Comparison of ENCODE assay signal across 2 cellular contexts in genomic region chr17:41540921-41541625, GRCh38.
TF ChIP-seq lines count a peak whose summit lies in the region.

No MANE protein-coding gene starts in this region.

TF ChIP-seq in K562, 482 proteins besides CTCF, POLR2A, EP300 and RAD21 (continues in another document):
- no peak for TF ChIP-seq XRCC4 (IDR thresholded peaks at IDR 0.05; ENCODE audit: extremely low read depth, insufficient read depth, insufficient read length)
- TF ChIP-seq ATF3 (IDR thresholded peaks at IDR 0.05): peak; percentile 36; the same call in 1 of the 2 replicates
- no peak for TF ChIP-seq ATF3 (CRISPR knock-in tag; conservative IDR thresholded peaks at IDR 0.05)
- TF ChIP-seq AFF1 (IDR thresholded peaks at IDR 0.05; ENCODE audit: low read depth in 1 of 2, partially characterized antibody in 2 of 2): no peak
- TF ChIP-seq POLR2H (tag; IDR thresholded peaks at IDR 0.05; ENCODE audit: low read depth): no peak
- peak; percentile 93 to 96 for TF ChIP-seq KDM1A (IDR thresholded peaks at IDR 0.05)
- no peak for TF ChIP-seq ZNF23 (CRISPR knock-in tag; IDR thresholded peaks at IDR 0.05)
- TF ChIP-seq RCOR1 (IDR thresholded peaks at IDR 0.05; ENCODE audit: borderline replicate concordance in 1 of 2, low read depth in 2 of 2, low read length in 2 of 2): peak in 1 of 2 experiments; percentile 22; a peak in 1 of 4 replicates
- peak; percentile 43; the same call in 1 of the 2 replicates for TF ChIP-seq DPF2 (IDR thresholded peaks at IDR 0.05)
- no peak for TF ChIP-seq PCBP1 (IDR thresholded peaks at IDR 0.05; ENCODE audit: low read depth, low read length, poor library complexity, severe bottlenecking)
- peak; percentile 76 for TF ChIP-seq CBFA2T2 (conservative IDR thresholded peaks at IDR 0.05)
- TF ChIP-seq ELK1 (CRISPR knock-in tag; IDR thresholded peaks at IDR 0.05): no peak
- no peak for TF ChIP-seq TCFL5 (CRISPR knock-in tag; conservative IDR thresholded peaks at IDR 0.05)
- no peak for TF ChIP-seq TFE3 (CRISPR knock-in tag; IDR thresholded peaks at IDR 0.05)
- no peak for TF ChIP-seq TARDBP (IDR thresholded peaks at IDR 0.05)
- TF ChIP-seq SMAD1 (IDR thresholded peaks at IDR 0.05; ENCODE audit: low read depth, low read length, partially characterized antibody): no peak
- no peak for TF ChIP-seq ZNF398 (CRISPR knock-in tag; IDR thresholded peaks at IDR 0.05)
- TF ChIP-seq KHSRP (IDR thresholded peaks at IDR 0.05): no peak
- no peak for TF ChIP-seq TOE1 (IDR thresholded peaks at IDR 0.05; ENCODE audit: borderline replicate concordance)
- no peak for TF ChIP-seq TOE1 (CRISPR knock-in tag; IDR thresholded peaks at IDR 0.05; ENCODE audit: borderline replicate concordance, low read depth)
- peak; percentile 36; the same call in 1 of the 2 replicates for TF ChIP-seq NCOR1 (IDR thresholded peaks at IDR 0.05)
- no peak for TF ChIP-seq ZNF507 (tag; conservative IDR thresholded peaks at IDR 0.05)
- TF ChIP-seq MEF2D (tag; conservative IDR thresholded peaks at IDR 0.05; ENCODE audit: low read depth): no peak
- no peak for TF ChIP-seq ZNF311 (CRISPR knock-in tag; IDR thresholded peaks at IDR 0.05)

TF ChIP-seq in HEK293T, 16 proteins besides CTCF, POLR2A, EP300 and RAD21:
- no peak for TF ChIP-seq HDGF (IDR thresholded peaks at IDR 0.05; ENCODE audit: borderline replicate concordance)
- no peak for TF ChIP-seq SP1 (IDR thresholded peaks at IDR 0.05)
- no peak for TF ChIP-seq CTBP1 (IDR thresholded peaks at IDR 0.05; ENCODE audit: borderline replicate concordance)
- TF ChIP-seq ELF4 (IDR thresholded peaks at IDR 0.05): no peak
- no peak for TF ChIP-seq L3MBTL2 (conservative IDR thresholded peaks at IDR 0.05)
- TF ChIP-seq NFRKB (IDR thresholded peaks at IDR 0.05): no peak
- TF ChIP-seq TARDBP (IDR thresholded peaks at IDR 0.05): no peak
- no peak for TF ChIP-seq ARNT (IDR thresholded peaks at IDR 0.05)
- TF ChIP-seq PKNOX1 (IDR thresholded peaks at IDR 0.05): no peak
- no peak for TF ChIP-seq FOXK2 (IDR thresholded peaks at IDR 0.05)
- no peak for TF ChIP-seq FOXA1 (IDR thresholded peaks at IDR 0.05)
- no peak for TF ChIP-seq LEF1 (IDR thresholded peaks at IDR 0.05; ENCODE audit: borderline replicate concordance)
- no peak for TF ChIP-seq BHLHE40 (IDR thresholded peaks at IDR 0.05; ENCODE audit: borderline replicate concordance)
- no peak for TF ChIP-seq FOXM1 (IDR thresholded peaks at IDR 0.05; ENCODE audit: borderline replicate concordance)
- TF ChIP-seq SUZ12 (IDR thresholded peaks at IDR 0.05): no peak
- TF ChIP-seq ZNF384 (IDR thresholded peaks at IDR 0.05): no peak
